In the genomic region with DNA sequence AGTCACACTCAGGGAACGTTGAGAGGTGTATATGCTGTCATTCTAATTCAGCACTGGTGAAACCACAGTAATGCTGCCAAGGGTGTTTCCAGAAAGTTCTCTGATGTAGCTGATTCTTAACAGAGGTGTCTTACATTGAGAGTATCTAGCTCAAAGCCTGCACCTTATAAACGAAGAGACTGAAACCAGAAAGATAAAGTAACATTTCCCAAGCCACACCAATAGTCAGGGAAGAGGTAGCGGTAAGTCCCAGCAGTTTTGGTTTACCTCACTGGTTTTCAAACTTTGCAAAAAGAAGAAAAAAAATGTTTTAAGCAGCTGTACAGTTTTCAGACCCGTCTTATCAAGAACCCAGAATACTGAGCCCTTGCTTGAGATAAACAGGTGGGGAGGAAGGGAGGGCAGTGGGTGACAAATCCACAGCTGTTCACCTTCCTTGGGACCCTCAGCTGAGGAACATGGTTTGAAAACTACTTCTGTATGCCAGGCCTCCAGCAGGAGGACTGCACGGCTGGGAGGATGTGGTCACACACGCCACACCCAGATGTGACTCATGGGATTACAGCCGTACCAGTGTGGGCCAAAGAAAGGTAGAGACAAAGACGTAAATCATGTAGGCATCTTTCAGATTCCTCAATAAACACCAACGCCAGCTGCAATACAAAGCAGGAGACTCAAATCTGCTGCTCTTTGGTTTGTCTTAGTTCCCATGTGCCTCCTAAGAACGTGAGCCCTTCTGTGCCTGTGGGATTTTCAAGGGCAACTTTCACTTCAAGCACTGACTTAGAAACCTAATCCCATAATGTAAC, we compare ENCODE assay signal across 8 cellular contexts.
A peak's percentile ranks its signal among the peaks of the same experiment; 100 is the strongest.
DNase-seq lines count a peak whose midpoint lies in the region; ATAC-seq and TF ChIP-seq lines count a peak whose summit lies in the region.

No MANE protein-coding gene starts in this region.

- peak overlapping the region; percentile 93 to 99 (median 99) for H3K27ac Mint-ChIP-seq in IgD-negative memory B cell
- peak overlapping the region in 4 of 5 experiments; percentile 16 to 81 (median 48) for H3K27ac Mint-ChIP-seq in brain

- H3K4me1 ChIP-seq in lower lobe of right lung = peaks cover 42% of the 10 kb centered on the region

- H3K4me1 Mint-ChIP-seq in IgD-negative memory B cell (peaks cover 42 to 49% (median 44%) of the 10 kb centered on the region in 3 donors), brain (peaks cover 46% of the 10 kb centered on the region)

- H3K36me3 Mint-ChIP-seq in IgD-negative memory B cell (peaks cover 5% of the 10 kb centered on the region), brain (no peaks in the 10 kb centered on the region)

- ATAC-seq in GM21576 (IDR thresholded peaks at IDR 0.05; ENCODE audit: unreplicated experiment) (peak; percentile 81), lower lobe of right lung (peak; percentile 86 to 90)

- H3K9me3 Mint-ChIP-seq in IgD-negative memory B cell (no peaks in the 10 kb centered on the region), brain (no peaks in the 10 kb centered on the region)

- TF ChIP-seq CTCF in brain (conservative IDR thresholded peaks at IDR 0.05) (no peak), lower lobe of right lung (IDR thresholded peaks at IDR 0.05) (no peak)

- H3K27me3 Mint-ChIP-seq in IgD-negative memory B cell (no peaks in the 10 kb centered on the region), brain (peaks cover 3% of the 10 kb centered on the region)

- H3K27me3 ChIP-seq in lower lobe of right lung (ENCODE audit: low read depth) = no peaks in the 10 kb centered on the region

- no peak overlapping the region for H3K4me3 ChIP-seq in lower lobe of right lung

- no peaks in the 10 kb centered on the region for H3K9me3 ChIP-seq in lower lobe of right lung

- DNase-seq in ELR (ENCODE audit: low read depth) = peak; percentile 99
- peak; percentile 45 for DNase-seq in UCSD-AML1 (lab: John Stamatoyannopoulos, UW; ENCODE audit: unreplicated experiment)
- DNase-seq in lower lobe of right lung = peak; percentile 72
- peak; percentile 60 to 63 for DNase-seq in stimulated activated CD8-positive, alpha-beta memory T cell treated with anti-CD3 and anti-CD28 coated beads, Interleukin-7, amount 100 ng/mL, for 1 hour (ENCODE audit: low read depth in 2 of 2)
- DNase-seq in midbrain (lab: John Stamatoyannopoulos, UW) = no peak

- peak overlapping the region; percentile 70 for H3K27ac ChIP-seq in lower lobe of right lung

- H3K36me3 ChIP-seq in lower lobe of right lung = peaks cover 11% of the 10 kb centered on the region

- intact Hi-C loops in lower lobe of right lung (cut with DNase I) = no loop called here

- H3K4me3 Mint-ChIP-seq in IgD-negative memory B cell (peak overlapping the region; percentile 67 to 78 (median 71)), brain (no peak overlapping the region)

Comparison
In these comparisons a context has a peak if more than half of its experiments do, and no peak if none do; other contexts are left out.
1. H3K4me3 Mint-ChIP-seq: peak in IgD-negative memory B cell (4 of 4); none in brain (0 of 5).